ENCODE assay signal across 18 cellular contexts in the genomic region with DNA sequence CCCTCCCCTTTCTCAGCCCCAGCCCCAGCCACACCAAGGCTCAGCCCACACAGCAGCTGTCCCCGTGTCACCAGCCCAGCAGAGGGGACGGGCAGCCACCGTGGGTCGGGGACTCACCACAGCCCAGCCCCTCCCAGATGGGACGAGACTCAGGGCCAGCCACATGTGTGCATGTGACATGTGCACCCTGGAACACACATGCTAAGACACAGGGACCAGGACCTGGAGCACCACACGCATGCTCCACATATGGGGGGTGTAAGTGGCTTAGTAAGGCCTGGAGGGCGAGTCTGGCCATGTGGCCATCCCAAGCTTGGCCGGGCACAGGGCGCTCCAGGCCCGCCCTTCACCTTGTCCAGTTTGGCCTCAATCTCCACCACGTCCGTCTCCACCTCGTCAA. TPM values are rescaled to one million over a fixed set of nuclear protein-coding genes. Genes with fewer than 3 reads are reported as not detected.
A peak's percentile ranks its signal among the peaks of the same experiment; 100 is the strongest.
DNase-seq lines count a peak whose midpoint lies in the region; ATAC-seq and TF ChIP-seq lines count a peak whose summit lies in the region.
"Had no signal": no experiment of that assay in that cellular context is flagged by ENCODE, and none has a peak within 500 bp of the region (broad histone marks: within the 10 kb centered on the region; RNA-seq: fewer than 3 reads in every experiment).

No MANE protein-coding gene starts in this region.

- no peak for TF ChIP-seq EP300 in SK-N-SH (IDR thresholded peaks at IDR 0.05; ENCODE audit: borderline replicate concordance in 1 of 2, low read depth in 1 of 2, low read length in 1 of 2)

- no peak overlapping the region for H2AFZ ChIP-seq in SK-N-SH (ENCODE audit: low read depth)

- no peak for TF ChIP-seq CTCF in SK-N-SH (IDR thresholded peaks at IDR 0.05)

- no peaks in the 10 kb centered on the region for H3F3A ChIP-seq in SK-N-SH (replicated peaks; ENCODE audit: insufficient read depth)

- ATAC-seq in SK-N-SH treated with all-trans-retinoic acid at 6 μM for 48 hours (no peak), GM21737 (IDR thresholded peaks at IDR 0.05; ENCODE audit: unreplicated experiment) (no peak)
- ATAC-seq: CD8-positive, alpha-beta T cell; left cardiac atrium had no signal

- POLR2A ChIA-PET in SK-N-SH (lab: Yijun Ruan, JAX), result interaction anchor here (0.6 kb wide), 1 partner anchor 186 kb away, joined by 4 read pairs; no protein-coding TSS in a partner anchor

- peak; percentile 77 for DNase-seq in SK-N-SH
- DNase-seq in caudate nucleus (lab: John Stamatoyannopoulos, UW), result peak in 1 of 61 donors; percentile 11
- no peak for DNase-seq in AML-193 (lab: John Stamatoyannopoulos, UW)
- DNase-seq in GM19240 (ENCODE audit: insufficient read length, low spot score), result no peak
- DNase-seq: 8988T; CD8-positive, alpha-beta T cell; HCEC 1CT; Kasumi-1; left cardiac atrium; NCI-H1105; NCI-H2171 treated with DMSO at 0.1 percent for 48 hours; occipital lobe; stimulated activated CD4-positive, alpha-beta T cell treated with anti-CD3 and anti-CD28 coated beads, Interleukin-4, amount 100 ng/mL, for 24 hours; thyroid gland had no signal

- WGBS in SK-N-SH (ENCODE audit: low lambda C conversion rate), result 88% methylated on average over 1 of the region's 13 CpGs

- H3K27ac ChIP-seq in SK-N-SH (ENCODE audit: low read depth in 2 of 2, low read length in 1 of 2) (peak overlapping the region in 1 of 2 experiments; percentile 97; a peak in 2 of 4 replicates), caudate nucleus (ENCODE audit: low read depth, low read length) (peak overlapping the region; percentile 95), layer of hippocampus (ENCODE audit: low read depth, low read length) (peak overlapping the region; percentile 94), temporal lobe (ENCODE audit: low read depth, low read length) (peak overlapping the region; percentile 98)

- H4K20me1 ChIP-seq in SK-N-SH (ENCODE audit: insufficient read depth), result peaks cover 11% of the 10 kb centered on the region; the same call in 1 of the 2 replicates

- H3K4me3 ChIP-seq in SK-N-SH (ENCODE audit: low read depth in 2 of 2, low read length in 1 of 2), result peak overlapping the region in 1 of 2 experiments; percentile 9; a peak in 1 of 4 replicates
- H3K4me3 ChIP-seq: thyroid gland had no signal

- CTCF ChIA-PET in SK-N-SH (lab: Yijun Ruan, JAX), result interaction anchor here (1.1 to 3.7 kb wide), 4 partner anchors 9 to 183 kb away, joined by 3 to 44 read pairs (median 4); no protein-coding TSS in a partner anchor

- TF ChIP-seq RAD21 in SK-N-SH (IDR thresholded peaks at IDR 0.05; ENCODE audit: low read length), result no peak

- H3K79me2 ChIP-seq in SK-N-SH (ENCODE audit: insufficient read depth), result peaks cover 32% of the 10 kb centered on the region

- peaks cover 0 to 3% of the 10 kb centered on the region in 2 experiments for H3K36me3 ChIP-seq in SK-N-SH (replicated peaks in 1 of 2; ENCODE audit: control insufficient read depth in 1 of 2, insufficient read depth in 2 of 2, low read length in 1 of 2)
- H3K36me3 ChIP-seq: thyroid gland had no signal

- H3K9me2 ChIP-seq in SK-N-SH, result no peaks in the 10 kb centered on the region

- H3K27me3 ChIP-seq in SK-N-SH (ENCODE audit: insufficient read depth) (no peaks in the 10 kb centered on the region), layer of hippocampus (ENCODE audit: control insufficient read depth, insufficient read depth, low read length) (no peaks in the 10 kb centered on the region)
- H3K27me3 ChIP-seq: thyroid gland had no signal

- H3K4me2 ChIP-seq in SK-N-SH, result no peak overlapping the region

- H3K9me3 ChIP-seq in SK-N-SH, result no peaks in the 10 kb centered on the region
- H3K9me3 ChIP-seq: thyroid gland had no signal

- H3K9ac ChIP-seq in SK-N-SH, result no peak overlapping the region

- H3K4me1 ChIP-seq in SK-N-SH (ENCODE audit: control insufficient read depth in 1 of 2, insufficient read depth in 2 of 2, low read depth in 1 of 2, low read length in 1 of 2), result peaks cover 13 to 42% of the 10 kb centered on the region in 2 experiments; a peak in 2 of 4 replicates

TF ChIP-seq in SK-N-SH, 30 proteins besides CTCF, POLR2A, EP300 and RAD21:
- TF ChIP-seq NRF1 (IDR thresholded peaks at IDR 0.05; ENCODE audit: low read depth, low read length) (peak; percentile 35; the same call in 1 of the 2 replicates), RFX5 (IDR thresholded peaks at IDR 0.05; ENCODE audit: low read length) (no peak), MXI1 (IDR thresholded peaks at IDR 0.05; ENCODE audit: low read depth, low read length) (peak; percentile 87; the same call in 1 of the 2 replicates)

TF ChIP-seq in SK-N-SH treated with all-trans-retinoic acid at 6 μM for 48 hours, 23 proteins besides CTCF, POLR2A, EP300 and RAD21 (continues in another document):
- TF ChIP-seq, protein P1, sequence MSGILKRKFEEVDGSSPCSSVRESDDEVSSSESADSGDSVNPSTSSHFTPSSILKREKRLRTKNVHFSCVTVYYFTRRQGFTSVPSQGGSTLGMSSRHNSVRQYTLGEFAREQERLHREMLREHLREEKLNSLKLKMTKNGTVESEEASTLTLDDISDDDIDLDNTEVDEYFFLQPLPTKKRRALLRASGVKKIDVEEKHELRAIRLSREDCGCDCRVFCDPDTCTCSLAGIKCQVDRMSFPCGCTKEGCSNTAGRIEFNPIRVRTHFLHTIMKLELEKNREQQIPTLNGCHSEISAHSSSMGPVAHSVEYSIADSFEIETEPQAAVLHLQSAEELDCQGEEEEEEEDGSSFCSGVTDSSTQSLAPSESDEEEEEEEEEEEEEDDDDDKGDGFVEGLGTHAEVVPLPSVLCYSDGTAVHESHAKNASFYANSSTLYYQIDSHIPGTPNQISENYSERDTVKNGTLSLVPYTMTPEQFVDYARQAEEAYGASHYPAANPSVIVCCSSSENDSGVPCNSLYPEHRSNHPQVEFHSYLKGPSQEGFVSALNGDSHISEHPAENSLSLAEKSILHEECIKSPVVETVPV (CRISPR knock-in tag; IDR thresholded peaks at IDR 0.05), result no peak
- TF ChIP-seq ISL1 (CRISPR knock-in tag; IDR thresholded peaks at IDR 0.05) (no peak), CSDC2 (CRISPR knock-in tag; IDR thresholded peaks at IDR 0.05) (no peak), ZFP30 (CRISPR knock-in tag; IDR thresholded peaks at IDR 0.05) (no peak), ZNF70 (CRISPR knock-in tag; IDR thresholded peaks at IDR 0.05) (no peak), ZFP3 (CRISPR knock-in tag; IDR thresholded peaks at IDR 0.05) (no peak), ZNF8 (CRISPR knock-in tag; IDR thresholded peaks at IDR 0.05) (no peak), OSR1 (CRISPR knock-in tag; IDR thresholded peaks at IDR 0.05) (no peak), TOX (CRISPR knock-in tag; IDR thresholded peaks at IDR 0.05; ENCODE audit: borderline replicate concordance) (no peak), POU6F1 (CRISPR knock-in tag; IDR thresholded peaks at IDR 0.05; ENCODE audit: borderline replicate concordance, low read depth) (no peak), PPARA (CRISPR knock-in tag; IDR thresholded peaks at IDR 0.05; ENCODE audit: borderline replicate concordance) (no peak), ZC3H10 (CRISPR knock-in tag; IDR thresholded peaks at IDR 0.05) (no peak), TCF4 (CRISPR knock-in tag; IDR thresholded peaks at IDR 0.05; ENCODE audit: borderline replicate concordance) (no peak)
- TF ChIP-seq, protein P2, sequence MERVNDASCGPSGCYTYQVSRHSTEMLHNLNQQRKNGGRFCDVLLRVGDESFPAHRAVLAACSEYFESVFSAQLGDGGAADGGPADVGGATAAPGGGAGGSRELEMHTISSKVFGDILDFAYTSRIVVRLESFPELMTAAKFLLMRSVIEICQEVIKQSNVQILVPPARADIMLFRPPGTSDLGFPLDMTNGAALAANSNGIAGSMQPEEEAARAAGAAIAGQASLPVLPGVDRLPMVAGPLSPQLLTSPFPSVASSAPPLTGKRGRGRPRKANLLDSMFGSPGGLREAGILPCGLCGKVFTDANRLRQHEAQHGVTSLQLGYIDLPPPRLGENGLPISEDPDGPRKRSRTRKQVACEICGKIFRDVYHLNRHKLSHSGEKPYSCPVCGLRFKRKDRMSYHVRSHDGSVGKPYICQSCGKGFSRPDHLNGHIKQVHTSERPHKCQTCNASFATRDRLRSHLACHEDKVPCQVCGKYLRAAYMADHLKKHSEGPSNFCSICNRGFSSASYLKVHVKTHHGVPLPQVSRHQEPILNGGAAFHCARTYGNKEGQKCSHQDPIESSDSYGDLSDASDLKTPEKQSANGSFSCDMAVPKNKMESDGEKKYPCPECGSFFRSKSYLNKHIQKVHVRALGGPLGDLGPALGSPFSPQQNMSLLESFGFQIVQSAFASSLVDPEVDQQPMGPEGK (CRISPR knock-in tag; IDR thresholded peaks at IDR 0.05; ENCODE audit: borderline replicate concordance), result no peak

RNA-seq across cellular contexts. Expression of gene ACAP3, which starts 4.0 kb away (rescaled TPM):
- 51.7 and 66.4 TPM in 2 replicates for polyA plus RNA-seq in SK-N-SH (2012; rRNA removed)
- 8.8 and 14.1 TPM in 2 replicates for polyA plus RNA-seq in SK-N-SH (2012; cell fraction: cytosol; rRNA removed)
- 444 and 648 TPM in 2 replicates for polyA plus RNA-seq in SK-N-SH (2012; cell fraction: nucleus; rRNA removed)
- 74.0 TPM for total RNA-seq in temporal lobe

RNA-seq across cellular contexts. Expression of gene PUSL1, which starts 4.7 kb away (rescaled TPM):
- polyA plus RNA-seq in SK-N-SH (2012; rRNA removed), result 13.9 and 19.0 TPM in 2 replicates
- 7.1 and 11.8 TPM in 2 replicates for polyA plus RNA-seq in SK-N-SH (2012; cell fraction: cytosol; rRNA removed)
- 24.9 and 36.1 TPM in 2 replicates for polyA plus RNA-seq in SK-N-SH (2012; cell fraction: nucleus; rRNA removed)
- 8.6 TPM for total RNA-seq in temporal lobe

RNA-seq across cellular contexts. Expression of gene INTS11, which starts 20.7 kb away (rescaled TPM):
- 137 and 141 TPM in 2 replicates for polyA plus RNA-seq in SK-N-SH (2012; rRNA removed)
- polyA plus RNA-seq in SK-N-SH (2012; cell fraction: cytosol; rRNA removed), result 42.5 and 60.8 TPM in 2 replicates
- 483 and 499 TPM in 2 replicates for polyA plus RNA-seq in SK-N-SH (2012; cell fraction: nucleus; rRNA removed)
- 38.4 TPM for total RNA-seq in temporal lobe

RNA-seq across cellular contexts. Expression of gene CPTP, which starts 20.9 kb away (rescaled TPM):
- 12.3 and 13.4 TPM in 2 replicates for polyA plus RNA-seq in SK-N-SH (2012; rRNA removed)
- 5.8 and 11.0 TPM in 2 replicates for polyA plus RNA-seq in SK-N-SH (2012; cell fraction: cytosol; rRNA removed)
- polyA plus RNA-seq in SK-N-SH (2012; cell fraction: nucleus; rRNA removed), result 9.9 and 14.4 TPM in 2 replicates
- 10.6 TPM for total RNA-seq in temporal lobe

RNA-seq across cellular contexts. Expression of gene SCNN1D, which starts 23.5 kb away (rescaled TPM):
- polyA plus RNA-seq in SK-N-SH (2012; rRNA removed), result 2.6 and 2.9 TPM in 2 replicates
- 0.24 and 0.54 TPM in 2 replicates for polyA plus RNA-seq in SK-N-SH (2012; cell fraction: cytosol; rRNA removed)
- 23.3 and 31.4 TPM in 2 replicates for polyA plus RNA-seq in SK-N-SH (2012; cell fraction: nucleus; rRNA removed)
- 2.2 TPM for total RNA-seq in temporal lobe
